In the genomic region with DNA sequence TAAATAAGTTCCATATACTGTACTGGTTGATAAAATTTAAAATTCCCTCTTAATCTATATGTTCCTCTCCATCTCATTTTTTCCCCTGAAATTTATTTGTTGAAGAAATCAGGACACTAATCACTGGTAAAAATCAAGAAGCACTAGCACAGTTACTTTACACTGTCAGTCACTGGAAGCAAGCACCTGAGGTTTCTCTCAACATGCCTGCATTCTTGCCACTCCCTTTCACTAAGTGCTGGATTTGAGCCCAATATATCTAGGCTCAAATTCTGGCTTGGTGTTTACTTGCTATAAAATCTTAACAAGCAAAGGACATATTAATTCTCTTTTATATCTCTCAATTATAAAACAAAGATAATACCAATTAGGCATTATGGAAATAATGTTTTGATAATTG, we compare ENCODE assay signal across 8 cellular contexts. TPM values are rescaled to one million over a fixed set of nuclear protein-coding genes. Genes with fewer than 3 reads are reported as not detected.
DNase-seq lines count a peak whose midpoint lies in the region; ATAC-seq and TF ChIP-seq lines count a peak whose summit lies in the region.

No MANE protein-coding gene starts in this region.

- H3K27ac ChIP-seq in endodermal cell (ENCODE audit: low read depth, low read length) = peak overlapping the region; percentile 99
- no peak overlapping the region for H3K27ac ChIP-seq in neuronal stem cell (replicated peaks; ENCODE audit: low read length)

- no peak overlapping the region for H3K4ac ChIP-seq in neuronal stem cell (ENCODE audit: low read length)

- no peak overlapping the region for H4K8ac ChIP-seq in neuronal stem cell (ENCODE audit: low read depth, low read length)

- H3K4me3 Mint-ChIP-seq in endodermal cell = peak overlapping the region; percentile 44

- H3K27me3 ChIP-seq in endodermal cell (ENCODE audit: control insufficient read depth, insufficient read depth, low read length, poor library complexity, severe bottlenecking) = no peaks in the 10 kb centered on the region
- no peaks in the 10 kb centered on the region for H3K27me3 ChIP-seq in neuronal stem cell (ENCODE audit: control insufficient read depth in 3 of 3, insufficient read depth in 3 of 3, low read depth in 1 of 3, low read length in 3 of 3)

- H2BK5ac ChIP-seq in neuronal stem cell (ENCODE audit: low read length) = no peak overlapping the region

- peaks cover 29% of the 10 kb centered on the region for H3K4me1 Mint-ChIP-seq in endodermal cell

- H2BK12ac ChIP-seq in neuronal stem cell (ENCODE audit: low read length) = no peak overlapping the region

- peak overlapping the region; percentile 99 for H3K27ac Mint-ChIP-seq in endodermal cell

- peaks cover 14% of the 10 kb centered on the region for H3K9me3 ChIP-seq in endodermal cell (ENCODE audit: control insufficient read depth, low read length)
- peaks cover 2 to 61% of the 10 kb centered on the region in 2 donors for H3K9me3 ChIP-seq in neuronal stem cell (replicated peaks in 1 of 2; ENCODE audit: control insufficient read depth in 2 of 2, insufficient read depth in 1 of 2, low read depth in 1 of 2, low read length in 2 of 2)

- peaks cover 1% of the 10 kb centered on the region for H3K9me3 Mint-ChIP-seq in endodermal cell

- H3K14ac ChIP-seq in neuronal stem cell (ENCODE audit: low read length) = no peak overlapping the region

- intact Hi-C loops in lower leg skin (cut with DNase I; ENCODE audit: low total_unique reads) = no loop called here

- no peak overlapping the region for H3K18ac ChIP-seq in neuronal stem cell (ENCODE audit: low read length)

- no peak overlapping the region for H2BK15ac ChIP-seq in neuronal stem cell (ENCODE audit: low read length)

- no peaks in the 10 kb centered on the region for H3K79me1 ChIP-seq in neuronal stem cell (ENCODE audit: low read depth, low read length)

- H4K91ac ChIP-seq in neuronal stem cell (ENCODE audit: low read depth, low read length, poor library complexity) = no peak overlapping the region

- no peak overlapping the region for H3K23ac ChIP-seq in neuronal stem cell (ENCODE audit: low read depth, low read length, poor library complexity)

- no peak overlapping the region for H2BK120ac ChIP-seq in neuronal stem cell (ENCODE audit: low read depth, low read length)

- H3K36me3 ChIP-seq in endodermal cell (ENCODE audit: control insufficient read depth, insufficient read depth, low read length) (peaks cover 79% of the 10 kb centered on the region), neuronal stem cell (replicated peaks in 1 of 2; ENCODE audit: control insufficient read depth in 2 of 2, insufficient read depth in 2 of 2, low read length in 2 of 2) (peaks cover 4 to 85% of the 10 kb centered on the region in 2 donors)

- H3K4me1 ChIP-seq in endodermal cell (ENCODE audit: control insufficient read depth, insufficient read depth, low read length) (no peaks in the 10 kb centered on the region), neuronal stem cell (ENCODE audit: control insufficient read depth in 2 of 2, insufficient read depth in 1 of 2, low read depth in 1 of 2, low read length in 2 of 2) (peaks cover 5 to 11% of the 10 kb centered on the region in 2 donors)

- TF ChIP-seq POLR2A in lower leg skin (IDR thresholded peaks at IDR 0.05) = no peak

- DNase-seq in DMS153 treated with DMSO at 0.1 percent for 48 hours (lab: John Stamatoyannopoulos, UW; ENCODE audit: unreplicated experiment) (peak; percentile 21), NCI-H345 (lab: John Stamatoyannopoulos, UW) (peak; percentile 62), endodermal cell (no peak), neuronal stem cell (ENCODE audit: low spot score) (no peak), lower leg skin (ENCODE audit: low spot score in 2 of 2) (no peak)

- no peak overlapping the region for H3K4me2 ChIP-seq in neuronal stem cell (ENCODE audit: insufficient read depth, low read length, poor library complexity, severe bottlenecking)

- H3K4me3 ChIP-seq in endodermal cell (ENCODE audit: low read length) = peak overlapping the region; percentile 62
- no peak overlapping the region for H3K4me3 ChIP-seq in neuronal stem cell (ENCODE audit: low read length in 2 of 2)
- H3K4me3 ChIP-seq in lower leg skin (ENCODE audit: low read depth, poor library complexity, severe bottlenecking) = no peak overlapping the region

- TF ChIP-seq CTCF in endodermal cell (conservative IDR thresholded peaks at IDR 0.05) = no peak
- TF ChIP-seq CTCF in lower leg skin (IDR thresholded peaks at IDR 0.05) = no peak

- H2AK5ac ChIP-seq in neuronal stem cell (ENCODE audit: low read depth, low read length) = no peak overlapping the region

- ATAC-seq in HG02840 (IDR thresholded peaks at IDR 0.05; ENCODE audit: low FRiP score, unreplicated experiment) (no peak), GM19397 (IDR thresholded peaks at IDR 0.05; ENCODE audit: unreplicated experiment) (no peak), GM18867 (IDR thresholded peaks at IDR 0.05; ENCODE audit: unreplicated experiment) (no peak)

- H2AFZ ChIP-seq in neuronal stem cell (ENCODE audit: low read length) = peak overlapping the region; percentile 7

- peak overlapping the region; percentile 69 for H3K9ac ChIP-seq in endodermal cell (ENCODE audit: extremely low read depth, low read length, poor library complexity, severe bottlenecking)
- no peak overlapping the region for H3K9ac ChIP-seq in neuronal stem cell (ENCODE audit: low read depth, low read length, poor library complexity)

- H3K27me3 Mint-ChIP-seq in endodermal cell (ENCODE audit: insufficient read depth) = no peaks in the 10 kb centered on the region

- H3K36me3 Mint-ChIP-seq in endodermal cell (ENCODE audit: low read depth) = peaks cover 53% of the 10 kb centered on the region

RNA-seq across cellular contexts. Expression of a gene that starts 58.7 kb away (rescaled TPM):
- total RNA-seq in endodermal cell (100 to 1,000 TPM; 104 to 106 TPM), lower leg skin (100 to 1,000 TPM in 1 of 4 donors, 10 to 100 TPM in 3; 64.9 to 101 (median 88.7) TPM)
- 55.4 TPM for polyA plus RNA-seq in endodermal cell (2013, experiment 1 of 2)
- 53.9 TPM for polyA plus RNA-seq in endodermal cell (2013, experiment 2 of 2)
- 34.7 TPM for polyA plus RNA-seq in neuronal stem cell (2013, experiment 1 of 2)
- polyA plus RNA-seq in neuronal stem cell (2013, experiment 2 of 2) = 34.1 TPM

Comparison
In these comparisons a context has a peak if more than half of its experiments do, and no peak if none do; other contexts are left out.
1. DNase-seq: peak in DMS153 treated with DMSO at 0.1 percent for 48 hours (single experiment) and NCI-H345 (single experiment); none in endodermal cell (single experiment), neuronal stem cell (single experiment) and lower leg skin (0 of 2).